Comparison of ENCODE assay signal across 24 cellular contexts in the genomic region with DNA sequence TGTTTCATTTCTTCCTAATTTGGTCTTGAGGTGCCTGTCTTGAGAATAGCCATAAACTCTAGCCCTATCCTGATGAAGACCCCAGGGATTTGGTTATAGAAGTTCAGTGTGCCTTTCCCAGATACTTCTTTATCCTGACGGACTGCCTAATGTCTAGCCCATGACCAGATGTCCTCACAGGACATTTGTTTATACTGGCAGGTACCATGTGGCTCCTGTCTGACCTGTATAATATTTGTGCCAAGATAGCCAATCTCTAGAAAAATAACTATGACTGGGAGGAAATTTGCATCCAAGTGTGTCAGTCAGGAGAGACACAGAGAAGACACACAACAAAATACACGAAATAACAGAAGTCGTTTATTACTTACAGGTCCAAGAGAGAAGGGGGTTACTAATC.
"Had no signal": no experiment of that assay in that cellular context is flagged by ENCODE, and none has a peak within 500 bp of the region (broad histone marks: within the 10 kb centered on the region; RNA-seq: fewer than 3 reads in every experiment).

No MANE protein-coding gene starts in this region.

- H3K4me1 ChIP-seq: stomach, suprapubic skin, testis, thyroid gland, tibial artery, tibial nerve, transverse colon, upper lobe of left lung, upper lobe of right lung, uterus, vagina had no signal

- DNase-seq: stimulated activated CD4-positive, alpha-beta T cell treated with anti-CD3 and anti-CD28 coated beads, Interleukin-2, amount 100 ng/mL, for 48 hours; stimulated activated CD4-positive, alpha-beta T cell treated with anti-CD3 and anti-CD28 coated beads, Interleukin-4, amount 100 ng/mL, for 1 hour; stimulated activated CD4-positive, alpha-beta T cell treated with anti-CD3 and anti-CD28 coated beads, Interleukin-4, amount 100 ng/mL, for 24 hours; stimulated activated CD4-positive, alpha-beta T cell treated with anti-CD3 and anti-CD28 coated beads, Interleukin-4, amount 100 ng/mL, for 4 hours; stimulated activated CD8-positive, alpha-beta memory T cell treated with anti-CD3 and anti-CD28 coated beads, Interleukin-4, amount 100 ng/mL, for 48 hours; stimulated activated naive CD4-positive, alpha-beta T cell; stimulated activated naive CD4-positive, alpha-beta T cell treated with Interleukin-2 at 50 U/mL for 16 hours; stimulated activated naive CD8-positive, alpha-beta T cell treated with anti-CD3 and anti-CD28 coated beads, Interleukin-15, amount 100 ng/mL, for 72 hours; stimulated activated naive CD8-positive, alpha-beta T cell treated with anti-CD3 and anti-CD28 coated beads, Interleukin-15, Interleukin-2, amounts not matched to agents 100 U/mL and 50 U/mL, for 24 hours; stomach; substantia nigra; testis; thyroid gland; tibial artery; transverse colon; trophoblast cell; upper lobe of left lung; upper lobe of right lung; uterus had no signal

- H3K4me3 ChIP-seq: stomach, suprapubic skin, testis, thoracic aorta, thyroid gland, tibial artery, tibial nerve, transverse colon, upper lobe of left lung, upper lobe of right lung, uterus, vagina had no signal

- H3K27ac ChIP-seq: stomach, suprapubic skin, testis, thoracic aorta, thyroid gland, tibial artery, tibial nerve, transverse colon, upper lobe of left lung, upper lobe of right lung, uterus, vagina had no signal

- ATAC-seq: stimulated activated naive CD8-positive, alpha-beta T cell treated with anti-CD3 and anti-CD28 coated beads, Interleukin-15, Interleukin-2, amounts not matched to agents 100 U/mL and 50 U/mL, for 24 hours had no signal

- H3K27me3 ChIP-seq: stomach, suprapubic skin, testis, thyroid gland, tibial artery, tibial nerve, transverse colon, upper lobe of left lung, upper lobe of right lung, uterus, vagina had no signal

- H3K36me3 ChIP-seq: stomach, suprapubic skin, thoracic aorta, thyroid gland, tibial artery, tibial nerve, transverse colon, upper lobe of left lung, upper lobe of right lung, uterus, vagina had no signal

- FAIRE-seq: urothelium cell line had no signal

- H3K9me3 ChIP-seq: stomach, testis, thyroid gland, tibial artery, transverse colon, upper lobe of left lung, upper lobe of right lung, uterus, vagina had no signal
